Comparison of ENCODE assay signal across 25 cellular contexts in genomic region chr15:100573526-100573925, GRCh38. TPM values are rescaled to one million over a fixed set of nuclear protein-coding genes. Genes with fewer than 3 reads are reported as not detected.
DNase-seq lines count a peak whose midpoint lies in the region; ATAC-seq and TF ChIP-seq lines count a peak whose summit lies in the region.
"Had no signal": no experiment of that assay in that cellular context is flagged by ENCODE, and none has a peak within 500 bp of the region (broad histone marks: within the 10 kb centered on the region; RNA-seq: fewer than 3 reads in every experiment).

No MANE protein-coding gene starts in this region.

- peak; percentile 49 for ATAC-seq in activated CD4-positive, alpha-beta T cell treated with anti-CD3 and anti-CD28 coated beads for 36 hours
- no peak for ATAC-seq in HG03442 (IDR thresholded peaks at IDR 0.05; ENCODE audit: unreplicated experiment)
- no peak for ATAC-seq in HG03439 (IDR thresholded peaks at IDR 0.05; ENCODE audit: unreplicated experiment)
- ATAC-seq: GM23338, HCT116, Right ventricle myocardium inferior had no signal

- no peak for TF ChIP-seq CTCF in neural crest cell (conservative IDR thresholded peaks at IDR 0.05)

- CTCF ChIA-PET in activated CD4-positive, alpha-beta T cell treated with anti-CD3 and anti-CD28 coated beads for 36 hours (lab: Charles Lee) = interaction anchor here (0.7 to 5.0 kb wide), 9 partner anchors 12 to 433 kb away, joined by 3 to 46 read pairs (median 4); no protein-coding TSS in a partner anchor
- CTCF ChIA-PET in activated CD4-positive, alpha-beta memory T cell treated with anti-CD3 and anti-CD28 coated beads, Interleukin-2, amount 10 ng/mL, durations not matched to agents 7 days and 5 days (lab: Charles Lee) = interaction anchor here (0.7 to 6.6 kb wide), 10 partner anchors 10 to 235 kb away, joined by 3 to 117 read pairs (median 6); partner anchors contain the start of genes ADAMTS17, ASB7 and LINS1

- peaks cover 58% of the 10 kb centered on the region for H3K4me1 Mint-ChIP-seq in activated CD4-positive, alpha-beta T cell treated with anti-CD3 and anti-CD28 coated beads for 36 hours
- peaks cover 71% of the 10 kb centered on the region for H3K4me1 Mint-ChIP-seq in activated naive CD4-positive, alpha-beta T cell treated with anti-CD3 and anti-CD28 coated beads, Interleukin-2, amount 50 U/mL, for 24 hours
- H3K4me1 Mint-ChIP-seq in activated CD4-positive, alpha-beta memory T cell treated with anti-CD3 and anti-CD28 coated beads, Interleukin-2, amount 10 ng/mL, durations not matched to agents 7 days and 5 days = peaks cover 51% of the 10 kb centered on the region
- H3K4me1 Mint-ChIP-seq in neural crest cell = no peaks in the 10 kb centered on the region
- H3K4me1 Mint-ChIP-seq: GM23338 had no signal

- peaks cover 78% of the 10 kb centered on the region for H3K36me3 Mint-ChIP-seq in activated CD4-positive, alpha-beta T cell treated with anti-CD3 and anti-CD28 coated beads for 36 hours (ENCODE audit: low read depth)
- peaks cover 28% of the 10 kb centered on the region for H3K36me3 Mint-ChIP-seq in activated naive CD4-positive, alpha-beta T cell treated with anti-CD3 and anti-CD28 coated beads, Interleukin-2, amount 50 U/mL, for 24 hours
- H3K36me3 Mint-ChIP-seq in activated CD4-positive, alpha-beta memory T cell treated with anti-CD3 and anti-CD28 coated beads, Interleukin-2, amount 10 ng/mL, durations not matched to agents 7 days and 5 days (ENCODE audit: low read depth) = peaks cover 73% of the 10 kb centered on the region
- peaks cover 19% of the 10 kb centered on the region for H3K36me3 Mint-ChIP-seq in neural crest cell (ENCODE audit: low read depth)

- intact Hi-C loops in activated CD4-positive, alpha-beta T cell treated with anti-CD3 and anti-CD28 coated beads for 36 hours (cut with DNase I, micrococcal nuclease) = no loop called here

- no peaks in the 10 kb centered on the region for H3K27me3 Mint-ChIP-seq in activated CD4-positive, alpha-beta T cell treated with anti-CD3 and anti-CD28 coated beads for 36 hours
- no peaks in the 10 kb centered on the region for H3K27me3 Mint-ChIP-seq in activated naive CD4-positive, alpha-beta T cell treated with anti-CD3 and anti-CD28 coated beads, Interleukin-2, amount 50 U/mL, for 24 hours
- no peaks in the 10 kb centered on the region for H3K27me3 Mint-ChIP-seq in activated CD4-positive, alpha-beta memory T cell treated with anti-CD3 and anti-CD28 coated beads, Interleukin-2, amount 10 ng/mL, durations not matched to agents 7 days and 5 days
- no peaks in the 10 kb centered on the region for H3K27me3 Mint-ChIP-seq in neural crest cell (ENCODE audit: low read depth)
- H3K27me3 Mint-ChIP-seq: CD8-positive, alpha-beta memory T cell; IgD-negative memory B cell had no signal

- H3K4me3 Mint-ChIP-seq in activated CD4-positive, alpha-beta T cell treated with anti-CD3 and anti-CD28 coated beads for 36 hours = no peak overlapping the region
- peak overlapping the region; percentile 12 for H3K4me3 Mint-ChIP-seq in activated naive CD4-positive, alpha-beta T cell treated with anti-CD3 and anti-CD28 coated beads, Interleukin-2, amount 50 U/mL, for 24 hours
- no peak overlapping the region for H3K4me3 Mint-ChIP-seq in activated CD4-positive, alpha-beta memory T cell treated with anti-CD3 and anti-CD28 coated beads, Interleukin-2, amount 10 ng/mL, durations not matched to agents 7 days and 5 days
- no peak overlapping the region for H3K4me3 Mint-ChIP-seq in neural crest cell
- H3K4me3 Mint-ChIP-seq: CD8-positive, alpha-beta memory T cell; GM23338; IgD-negative memory B cell had no signal

- DNase-seq in activated CD4-positive, alpha-beta T cell treated with anti-CD3 and anti-CD28 coated beads for 36 hours = no peak
- DNase-seq in activated CD4-positive, alpha-beta T cell treated with anti-CD3 and anti-CD28 coated beads for 48 hours = no peak
- DNase-seq in activated naive CD4-positive, alpha-beta T cell (lab: John Stamatoyannopoulos, UW) = no peak
- DNase-seq in activated CD4-positive, alpha-beta memory T cell treated with anti-CD3 and anti-CD28 coated beads, Interleukin-2, amount 10 ng/mL, durations not matched to agents 7 days and 5 days = no peak
- no peak for DNase-seq in neural crest cell (ENCODE audit: low read depth, low spot score)
- DNase-seq: BE2C; CD8-positive, alpha-beta memory T cell; DMS53; EL; Kasumi-1; MG63; NCI-H1048; NCI-H1436 treated with DMSO at 0.1 percent for 48 hours; NCI-H2029; NCI-H2171; NCI-H774 had no signal

- peak overlapping the region; percentile 95 for H3K27ac Mint-ChIP-seq in activated CD4-positive, alpha-beta T cell treated with anti-CD3 and anti-CD28 coated beads for 36 hours
- H3K27ac Mint-ChIP-seq in activated naive CD4-positive, alpha-beta T cell treated with anti-CD3 and anti-CD28 coated beads, Interleukin-2, amount 50 U/mL, for 24 hours = peak overlapping the region; percentile 60
- peak overlapping the region; percentile 52 for H3K27ac Mint-ChIP-seq in activated CD4-positive, alpha-beta memory T cell treated with anti-CD3 and anti-CD28 coated beads, Interleukin-2, amount 10 ng/mL, durations not matched to agents 7 days and 5 days
- peak overlapping the region; percentile 57 for H3K27ac Mint-ChIP-seq in neural crest cell (ENCODE audit: unreplicated experiment)
- H3K27ac Mint-ChIP-seq: GM23338, IgD-negative memory B cell had no signal

- H3K9me3 Mint-ChIP-seq in activated CD4-positive, alpha-beta T cell treated with anti-CD3 and anti-CD28 coated beads for 36 hours (ENCODE audit: low read depth) = no peaks in the 10 kb centered on the region
- no peaks in the 10 kb centered on the region for H3K9me3 Mint-ChIP-seq in activated naive CD4-positive, alpha-beta T cell treated with anti-CD3 and anti-CD28 coated beads, Interleukin-2, amount 50 U/mL, for 24 hours
- H3K9me3 Mint-ChIP-seq in activated CD4-positive, alpha-beta memory T cell treated with anti-CD3 and anti-CD28 coated beads, Interleukin-2, amount 10 ng/mL, durations not matched to agents 7 days and 5 days = no peaks in the 10 kb centered on the region
- no peaks in the 10 kb centered on the region for H3K9me3 Mint-ChIP-seq in neural crest cell
- H3K9me3 Mint-ChIP-seq: CD8-positive, alpha-beta memory T cell; GM23338; IgD-negative memory B cell had no signal

- POLR2A ChIA-PET in activated CD4-positive, alpha-beta T cell treated with anti-CD3 and anti-CD28 coated beads for 36 hours (lab: Charles Lee) = interaction anchor here (0.6 kb wide), 2 partner anchors 31 to 612 kb away, joined by 3 to 4 read pairs; no protein-coding TSS in a partner anchor
- POLR2A ChIA-PET in activated CD4-positive, alpha-beta memory T cell treated with anti-CD3 and anti-CD28 coated beads, Interleukin-2, amount 10 ng/mL, durations not matched to agents 7 days and 5 days (lab: Charles Lee) = interaction anchor here (0.6 to 5.5 kb wide), 4 partner anchors 25 to 613 kb away, joined by 5 to 107 read pairs (median 14); partner anchors contain the start of genes ASB7 and LINS1

RNA-seq across cellular contexts. Expression of gene LINS1, which starts 28.5 kb away (rescaled TPM):
- 10 to 100 TPM; 41.7 to 43.8 TPM for total RNA-seq in activated CD4-positive, alpha-beta T cell treated with anti-CD3 and anti-CD28 coated beads for 36 hours
- 10 to 100 TPM; 46.1 to 49.6 TPM for total RNA-seq in activated CD4-positive, alpha-beta memory T cell treated with anti-CD3 and anti-CD28 coated beads, Interleukin-2, amount 10 ng/mL, durations not matched to agents 7 days and 5 days
- total RNA-seq in neural crest cell = 14.9 and 18.2 TPM in 2 replicates

RNA-seq across cellular contexts. Expression of gene ASB7, which starts 28.9 kb away (rescaled TPM):
- 10 to 100 TPM; 16.6 to 19.5 TPM for total RNA-seq in activated CD4-positive, alpha-beta T cell treated with anti-CD3 and anti-CD28 coated beads for 36 hours
- 10 to 100 TPM; 23.1 to 23.3 TPM for total RNA-seq in activated CD4-positive, alpha-beta memory T cell treated with anti-CD3 and anti-CD28 coated beads, Interleukin-2, amount 10 ng/mL, durations not matched to agents 7 days and 5 days
- 13.4 and 14.4 TPM in 2 replicates for total RNA-seq in neural crest cell

RNA-seq across cellular contexts. Expression of gene CERS3, which starts 44.8 kb away (rescaled TPM):
- under 1 TPM; 0.41 to 0.60 TPM for total RNA-seq in activated CD4-positive, alpha-beta T cell treated with anti-CD3 and anti-CD28 coated beads for 36 hours
- total RNA-seq in activated CD4-positive, alpha-beta memory T cell treated with anti-CD3 and anti-CD28 coated beads, Interleukin-2, amount 10 ng/mL, durations not matched to agents 7 days and 5 days = under 1 TPM; 0.33 to 0.43 TPM
- total RNA-seq in neural crest cell = 0.26 TPM in 1 of 2 replicates, not detected in the other
- total RNA-seq: A172, NCI-H460, Right ventricle myocardium inferior had no signal
